Comparison of ENCODE assay signal across 5 cellular contexts in genomic region chr11:106826558-106826957, GRCh38.
DNase-seq lines count a peak whose midpoint lies in the region; ATAC-seq, FAIRE-seq and TF ChIP-seq lines count a peak whose summit lies in the region.
"Not testable (repeated sequence)": the region's sequence is repeated elsewhere in the genome, so short reads cannot be mapped to it uniquely, and the experiment has no call there.

No MANE protein-coding gene starts in this region.

- TF ChIP-seq POLR2A in GM12891 (IDR thresholded peaks at IDR 0.05; ENCODE audit: low read depth, low read length); H54 (IDR thresholded peaks at IDR 0.05; ENCODE audit: low read depth, low read length); GM12878 (IDR thresholded peaks at IDR 0.05; ENCODE audit: low read depth, low read length): not testable (repeated sequence)

- in situ Hi-C loops in GM12878 (cut with MboI): not testable (repeated sequence)

- intact Hi-C loops in GM12878 (cut with micrococcal nuclease; ENCODE audit: unreplicated experiment): not testable (repeated sequence)

- FAIRE-seq in GM12891 (lab: Jason Lieb, UNC): peak; percentile 56
- FAIRE-seq in H54 (lab: Jason Lieb, UNC): peak; percentile 45
- FAIRE-seq in GM12878 (lab: Jason Lieb, UNC): peak; percentile 57
- peak; percentile 86 for FAIRE-seq in urothelium cell line (lab: Jason Lieb, UNC)

- H3K79me2 ChIP-seq in GM12878 (ENCODE audit: control insufficient read depth, insufficient read depth, low read length): not testable (repeated sequence)

- H3K36me3 ChIP-seq in GM12878 (ENCODE audit: control insufficient read depth in 2 of 2, insufficient read depth in 2 of 2, low read length in 1 of 2): not testable (repeated sequence)

- WGBS in GM12878 (ENCODE audit: insufficient coverage, insufficient replicate concordance, low lambda C conversion rate, missing lambda C conversion rate): 41% methylated on average over 3 of the region's 3 CpGs

- not testable (repeated sequence) for H3K9me3 ChIP-seq in GM12878 (replicated peaks; ENCODE audit: control insufficient read depth, insufficient read depth, low read length)

- SMC1A ChIA-PET in GM12878 (lab: Charles Lee; ENCODE audit: uncharacterized antibody, unreplicated experiment): interaction anchor here (0.7 kb wide), 1 partner anchor 17 kb away, joined by 3 read pairs; no protein-coding TSS in a partner anchor

- not testable (repeated sequence) for TF ChIP-seq CTCF in GM12878 (IDR thresholded peaks at IDR 0.05 in 2 of 3, conservative IDR thresholded peaks at IDR 0.05 in 1 of 3; ENCODE audit: control insufficient read depth in 2 of 3, extremely low read depth in 1 of 3, insufficient read depth in 1 of 3, low read depth in 3 of 3, low read length in 3 of 3); glutamatergic neuron (IDR thresholded peaks at IDR 0.05; ENCODE audit: partially characterized antibody, unreplicated experiment)

- CTCF ChIA-PET in GM12878 (lab: Yijun Ruan, JAX): not testable (repeated sequence)

- TF ChIP-seq RAD21 in GM12878 (IDR thresholded peaks at IDR 0.05; ENCODE audit: insufficient read depth, low read depth, low read length): not testable (repeated sequence)

- not testable (repeated sequence) for BruUV-seq in GM12878 (replicated peaks; lab: Mats Ljungman, UMichigan)

- RAD21 ChIA-PET in GM12878 (lab: Charles Lee; ENCODE audit: unreplicated experiment): not testable (repeated sequence)

- not testable (repeated sequence) for H3K27me3 Mint-ChIP-seq in glutamatergic neuron (ENCODE audit: unreplicated experiment)

- not testable (repeated sequence) for H3K9ac ChIP-seq in GM12878 (ENCODE audit: control insufficient read depth, insufficient read depth, low read length)

- not testable (repeated sequence) for DNase-seq in GM12891 (ENCODE audit: insufficient read length, low spot score); H54 (ENCODE audit: insufficient read length, low spot score); GM12878 (ENCODE audit: low read depth, low spot score); urothelium cell line (ENCODE audit: low spot score)
- peak; percentile 65 for DNase-seq in glutamatergic neuron

- POLR2A ChIA-PET in GM12878 (lab: Charles Lee): not testable (repeated sequence)

- not testable (repeated sequence) for H4K20me1 ChIP-seq in GM12878 (ENCODE audit: control insufficient read depth, insufficient read depth)

- H2AFZ ChIP-seq in GM12878 (ENCODE audit: control insufficient read depth, low read depth, low read length): not testable (repeated sequence)

- H3K4me3 Mint-ChIP-seq in glutamatergic neuron (ENCODE audit: unreplicated experiment): peak overlapping the region; percentile 45

- H3K36me3 Mint-ChIP-seq in glutamatergic neuron (ENCODE audit: unreplicated experiment): not testable (repeated sequence)

- ATAC-seq in GM12878: not testable (repeated sequence)

- H3K27ac Mint-ChIP-seq in glutamatergic neuron (ENCODE audit: unreplicated experiment): peak overlapping the region; percentile 94

- H3K27me3 ChIP-seq in GM12878 (replicated peaks in 1 of 2; ENCODE audit: control insufficient read depth in 2 of 2, insufficient read depth in 2 of 2, low read length in 1 of 2): not testable (repeated sequence)

- not testable (repeated sequence) for H3K4me2 ChIP-seq in GM12878 (ENCODE audit: control insufficient read depth, insufficient read depth)

- not testable (repeated sequence) for H3K4me1 ChIP-seq in GM12878 (ENCODE audit: control insufficient read depth, insufficient read depth, low read length)

- TF ChIP-seq EP300 in GM12878 (IDR thresholded peaks at IDR 0.05; ENCODE audit: borderline replicate concordance in 1 of 2, control insufficient read depth in 1 of 2, low read depth in 2 of 2, low read length in 2 of 2): not testable (repeated sequence)

- H3K9me3 Mint-ChIP-seq in glutamatergic neuron (ENCODE audit: unreplicated experiment): peaks cover 11% of the 10 kb centered on the region

- not testable (repeated sequence) for H3K27ac ChIP-seq in GM12878 (ENCODE audit: control insufficient read depth, insufficient read depth)

- H3K4me1 Mint-ChIP-seq in glutamatergic neuron (ENCODE audit: low read depth, unreplicated experiment): peaks cover 27% of the 10 kb centered on the region

- not testable (repeated sequence) for H3K4me3 ChIP-seq in GM12878
